Comparison of ENCODE assay signal across 10 cellular contexts in the genomic region with DNA sequence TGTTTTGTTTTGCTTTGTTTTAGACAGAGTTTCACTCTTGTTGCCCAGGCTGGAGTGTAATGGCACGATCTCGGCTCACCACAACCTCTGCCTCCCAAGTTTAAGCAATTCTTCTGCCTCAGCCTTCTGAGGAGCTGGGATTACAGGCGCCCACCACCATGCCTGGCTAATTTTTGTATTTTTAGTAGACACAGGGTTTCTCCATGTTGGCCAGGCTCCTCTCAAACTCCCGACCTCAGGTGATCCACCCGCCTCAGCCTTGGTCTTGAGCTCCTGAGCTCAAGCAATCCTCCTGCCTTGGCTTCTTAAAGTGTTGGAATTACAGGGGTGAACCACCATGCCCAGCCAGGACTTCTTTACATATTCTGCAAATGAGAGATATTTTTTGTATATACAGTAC. TPM values are rescaled to one million over a fixed set of nuclear protein-coding genes. Genes with fewer than 3 reads are reported as not detected.
DNase-seq lines count a peak whose midpoint lies in the region; ATAC-seq, FAIRE-seq and TF ChIP-seq lines count a peak whose summit lies in the region.
"Not testable (repeated sequence)": the region's sequence is repeated elsewhere in the genome, so short reads cannot be mapped to it uniquely, and the experiment has no call there.
"Had no signal": no experiment of that assay in that cellular context is flagged by ENCODE, and none has a peak within 500 bp of the region (broad histone marks: within the 10 kb centered on the region; RNA-seq: fewer than 3 reads in every experiment).

No MANE protein-coding gene starts in this region.

- H3K9ac ChIP-seq in GM23248 (peak overlapping the region; percentile 92), skeletal muscle satellite cell (ENCODE audit: low read depth, low read length) (peak overlapping the region; percentile 89)
- H3K9ac ChIP-seq in astrocyte (ENCODE audit: low read length), result not testable (repeated sequence)

- H3K4me3 ChIP-seq in GM23248, result peak overlapping the region; percentile 80
- not testable (repeated sequence) for H3K4me3 ChIP-seq in OCI-LY7 (ENCODE audit: low read depth, low read length, poor library complexity, severe bottlenecking); astrocyte (ENCODE audit: insufficient read depth, low read depth, low read length); skeletal muscle satellite cell (ENCODE audit: low read length)

- H3K4me2 ChIP-seq in GM23248 (ENCODE audit: unreplicated experiment), result peak overlapping the region; percentile 97
- H3K4me2 ChIP-seq in OCI-LY7 (ENCODE audit: low read length), result peak overlapping the region; percentile 79
- not testable (repeated sequence) for H3K4me2 ChIP-seq in astrocyte (ENCODE audit: low read length); skeletal muscle satellite cell (ENCODE audit: low read length)

- H3K27me3 ChIP-seq in GM23248 (replicated peaks; ENCODE audit: insufficient read depth); astrocyte (ENCODE audit: insufficient read depth, low read length); skeletal muscle satellite cell (ENCODE audit: control insufficient read depth, insufficient read depth, low read length): not testable (repeated sequence)

- peak overlapping the region; percentile 80 for H3K4me3 Mint-ChIP-seq in activated CD4-positive, alpha-beta T cell treated with anti-CD3 and anti-CD28 coated beads for 36 hours
- peak overlapping the region; percentile 83 for H3K4me3 Mint-ChIP-seq in astrocyte (ENCODE audit: unreplicated experiment)
- peak overlapping the region; percentile 76 for H3K4me3 Mint-ChIP-seq in natural killer cell treated with Interleukin-12 subunit alpha and Interleukin-12 subunit beta and Interleukin-15 and Interleukin-18, amount 100 ng/mL, for 72 hours

- not testable (repeated sequence) for H3K36me3 Mint-ChIP-seq in activated CD4-positive, alpha-beta T cell treated with anti-CD3 and anti-CD28 coated beads for 36 hours (ENCODE audit: low read depth); astrocyte (ENCODE audit: low read depth, unreplicated experiment); natural killer cell treated with Interleukin-12 subunit alpha and Interleukin-12 subunit beta and Interleukin-15 and Interleukin-18, amount 100 ng/mL, for 72 hours

- peak overlapping the region; percentile 86 for H3K27ac ChIP-seq in GM23248
- not testable (repeated sequence) for H3K27ac ChIP-seq in OCI-LY7 (ENCODE audit: low read depth, low read length, poor library complexity, severe bottlenecking); astrocyte (ENCODE audit: low read depth, low read length)

- H3K36me3 ChIP-seq in GM23248 (ENCODE audit: low read depth); OCI-LY7 (ENCODE audit: insufficient read depth, low read length); astrocyte (ENCODE audit: insufficient read depth, low read length); skeletal muscle satellite cell (ENCODE audit: insufficient read depth, low read length): not testable (repeated sequence)

- DNase-seq in GM23248; OCI-LY7 (ENCODE audit: low spot score); astrocyte (ENCODE audit: low read depth): not testable (repeated sequence)
- peak; percentile 4 for DNase-seq in activated CD4-positive, alpha-beta T cell treated with anti-CD3 and anti-CD28 coated beads for 36 hours
- DNase-seq in left cardiac atrium, result peak; percentile 11
- peak; percentile 55 for DNase-seq in natural killer cell treated with Interleukin-12 subunit alpha and Interleukin-12 subunit beta and Interleukin-15 and Interleukin-18, amount 100 ng/mL, for 72 hours (ENCODE audit: low spot score)

- H4K20me1 ChIP-seq in GM23248 (ENCODE audit: insufficient read depth); OCI-LY7 (ENCODE audit: insufficient read depth, low read length); astrocyte (ENCODE audit: insufficient read depth, low read length): not testable (repeated sequence)

- peaks cover 10% of the 10 kb centered on the region for H3F3A ChIP-seq in GM23248 (ENCODE audit: insufficient read depth)

- peak overlapping the region; percentile 84 for H2AFZ ChIP-seq in GM23248
- H2AFZ ChIP-seq in OCI-LY7 (ENCODE audit: low read length), result peak overlapping the region; percentile 87; the same call in 1 of the 2 replicates
- not testable (repeated sequence) for H2AFZ ChIP-seq in astrocyte (ENCODE audit: low read depth, low read length)

- not testable (repeated sequence) for FAIRE-seq in astrocyte (lab: Jason Lieb, UNC)

- H3K27ac Mint-ChIP-seq in activated CD4-positive, alpha-beta T cell treated with anti-CD3 and anti-CD28 coated beads for 36 hours; astrocyte (ENCODE audit: unreplicated experiment): not testable (repeated sequence)
- peak overlapping the region in 1 of 2 donors; percentile 69 for H3K27ac Mint-ChIP-seq in natural killer cell treated with Interleukin-12 subunit alpha and Interleukin-12 subunit beta and Interleukin-15 and Interleukin-18, amount 100 ng/mL, for 72 hours

- intact Hi-C loops in OCI-LY7 (cut with micrococcal nuclease; ENCODE audit: unreplicated experiment), result loop anchor here (10.0 kb wide), 1 partner anchor 260 kb away; the partner anchor contains the start of gene GTSE1
- intact Hi-C loops in activated CD4-positive, alpha-beta T cell treated with anti-CD3 and anti-CD28 coated beads for 36 hours (cut with DNase I, micrococcal nuclease), result loop anchor here in 1 of 2 experiments (10.0 kb wide), 1 partner anchor 260 kb away; the partner anchor contains the start of gene GTSE1
- intact Hi-C loops in left cardiac atrium (cut with DNase I), result not testable (repeated sequence)

- CTCF ChIA-PET in OCI-LY7 (lab: Charles Lee; ENCODE audit: unreplicated experiment), result not testable (repeated sequence)
- CTCF ChIA-PET in activated CD4-positive, alpha-beta T cell treated with anti-CD3 and anti-CD28 coated beads for 36 hours (lab: Charles Lee), result interaction anchor here (0.9 to 5.2 kb wide), 3 partner anchors 20 to 47 kb away, joined by 3 to 61 read pairs (median 46); no protein-coding TSS in a partner anchor

- not testable (repeated sequence) for H3K9me2 ChIP-seq in GM23248 (ENCODE audit: insufficient read depth); OCI-LY7 (ENCODE audit: insufficient read depth, low read length)

- not testable (repeated sequence) for BruUV-seq in OCI-LY7 (replicated peaks; lab: Mats Ljungman, UMichigan)

- WGBS in GM23248 (ENCODE audit: low coverage in 1 of 2, low lambda C conversion rate in 2 of 2, missing lambda C conversion rate in 2 of 2), 2 experiments, result 53 to 54% methylated on average over 5 of the region's 5 CpGs

- H3K9me3 ChIP-seq in GM23248 (ENCODE audit: low read depth); OCI-LY7 (ENCODE audit: low read length); astrocyte (ENCODE audit: insufficient read depth, low read depth, low read length); skeletal muscle satellite cell (replicated peaks; ENCODE audit: low read length): not testable (repeated sequence)

- POLR2A ChIA-PET in OCI-LY7 (lab: Charles Lee), result interaction anchor here (1.0 kb wide), 1 partner anchor 28 kb away, joined by 3 read pairs; no protein-coding TSS in a partner anchor
- POLR2A ChIA-PET in activated CD4-positive, alpha-beta T cell treated with anti-CD3 and anti-CD28 coated beads for 36 hours (lab: Charles Lee), result interaction anchor here (2.5 kb wide), 1 partner anchor 35 kb away, joined by 10 read pairs; no protein-coding TSS in a partner anchor

- not testable (repeated sequence) for H3K4me1 ChIP-seq in GM23248 (ENCODE audit: insufficient read depth)
- H3K4me1 ChIP-seq in OCI-LY7 (ENCODE audit: insufficient read depth, low read length, poor library complexity, severe bottlenecking) (peaks cover 14% of the 10 kb centered on the region), astrocyte (ENCODE audit: insufficient read depth, low read length) (peaks cover 14% of the 10 kb centered on the region), skeletal muscle satellite cell (ENCODE audit: control insufficient read depth, insufficient read depth, low read length) (peaks cover 35% of the 10 kb centered on the region)

- not testable (repeated sequence) for H3K9me3 Mint-ChIP-seq in activated CD4-positive, alpha-beta T cell treated with anti-CD3 and anti-CD28 coated beads for 36 hours (ENCODE audit: low read depth); astrocyte (ENCODE audit: unreplicated experiment); natural killer cell treated with Interleukin-12 subunit alpha and Interleukin-12 subunit beta and Interleukin-15 and Interleukin-18, amount 100 ng/mL, for 72 hours

- not testable (repeated sequence) for TF ChIP-seq CTCF in OCI-LY7 (conservative IDR thresholded peaks at IDR 0.05; ENCODE audit: low read length); astrocyte (IDR thresholded peaks at IDR 0.05; ENCODE audit: insufficient read depth, low read depth, low read length)

- peaks cover 15% of the 10 kb centered on the region for H3K4me1 Mint-ChIP-seq in activated CD4-positive, alpha-beta T cell treated with anti-CD3 and anti-CD28 coated beads for 36 hours
- H3K4me1 Mint-ChIP-seq in astrocyte (ENCODE audit: low read depth, unreplicated experiment), result not testable (repeated sequence)
- peaks cover 3 to 15% of the 10 kb centered on the region in 2 donors for H3K4me1 Mint-ChIP-seq in natural killer cell treated with Interleukin-12 subunit alpha and Interleukin-12 subunit beta and Interleukin-15 and Interleukin-18, amount 100 ng/mL, for 72 hours (ENCODE audit: low read depth in 2 of 2)

- H3K79me2 ChIP-seq in GM23248 (ENCODE audit: insufficient read depth) (peaks cover 34% of the 10 kb centered on the region), astrocyte (ENCODE audit: insufficient read depth, low read length) (peaks cover 15% of the 10 kb centered on the region)
- not testable (repeated sequence) for H3K79me2 ChIP-seq in OCI-LY7 (ENCODE audit: insufficient read depth, low read depth, low read length)

- H3K27me3 Mint-ChIP-seq in activated CD4-positive, alpha-beta T cell treated with anti-CD3 and anti-CD28 coated beads for 36 hours; astrocyte (ENCODE audit: low read depth, unreplicated experiment); natural killer cell treated with Interleukin-12 subunit alpha and Interleukin-12 subunit beta and Interleukin-15 and Interleukin-18, amount 100 ng/mL, for 72 hours: not testable (repeated sequence)

- in situ Hi-C loops in GM23248 (cut with MboI), result not testable (repeated sequence)

- ATAC-seq in activated CD4-positive, alpha-beta T cell treated with anti-CD3 and anti-CD28 coated beads for 36 hours; left cardiac atrium; natural killer cell treated with Interleukin-12 subunit alpha and Interleukin-12 subunit beta and Interleukin-15 and Interleukin-18, amount 100 ng/mL, for 72 hours: not testable (repeated sequence)

RNA-seq across cellular contexts. Expression of gene WNT7B, which starts 57.5 kb away (rescaled TPM):
- total RNA-seq in GM23248 (2014; rRNA removed; shearing (Covaris generic)), result 0.25 TPM in 1 of 2 replicates, not detected in the other
- polyA plus RNA-seq in GM23248 (2016; fragmentation: Nextera tagmentation; extraction: Ambion mirVana), result 0.10 TPM in 1 of 2 replicates, not detected in the other
- not detected in 2 replicates for total RNA-seq in OCI-LY7 (2014; rRNA removed; shearing (Covaris generic))
- total RNA-seq in OCI-LY7 (2022), result not detected in 2 replicates
- not detected for total RNA-seq in activated CD4-positive, alpha-beta T cell treated with anti-CD3 and anti-CD28 coated beads for 36 hours
- 1.6 and 1.7 TPM in 2 replicates for total RNA-seq in astrocyte
- total RNA-seq in left cardiac atrium, result not detected
- total RNA-seq in natural killer cell treated with Interleukin-12 subunit alpha and Interleukin-12 subunit beta and Interleukin-15 and Interleukin-18, amount 100 ng/mL, for 72 hours, result not detected
- not detected in 2 replicates for total RNA-seq in skeletal muscle satellite cell (2012; rRNA removed)
- total RNA-seq: left ventricle myocardium superior, mononuclear cell, sciatic nerve had no signal
